ENCODE assay signal across 8 cellular contexts in genomic region chr6:118618676-118619377, GRCh38. TPM values are rescaled to one million over a fixed set of nuclear protein-coding genes. Genes with fewer than 3 reads are reported as not detected.
DNase-seq lines count a peak whose midpoint lies in the region; ATAC-seq and TF ChIP-seq lines count a peak whose summit lies in the region.

No MANE protein-coding gene starts in this region.

- TF ChIP-seq EP300 in tibial nerve (IDR thresholded peaks at IDR 0.05) = no peak

- ATAC-seq in GM18909 (IDR thresholded peaks at IDR 0.05; ENCODE audit: poor library complexity, unreplicated experiment) (peak; percentile 94), HG03196 (IDR thresholded peaks at IDR 0.05; ENCODE audit: unreplicated experiment) (peak; percentile 89)
- peak; percentile 84 for ATAC-seq in activated T-helper 17 cell treated with anti-CD3 and anti-CD28 coated beads, Interleukin-2, amount 50 U/mL, for 72 hours (replicated peaks)

- H3K36me3 ChIP-seq in BJ (ENCODE audit: control insufficient read depth, insufficient read depth, low read length) (no peaks in the 10 kb centered on the region), PC-9 (ENCODE audit: low read depth) (no peaks in the 10 kb centered on the region), osteoblast (ENCODE audit: insufficient read depth, low read length) (no peaks in the 10 kb centered on the region), tibial nerve (no peaks in the 10 kb centered on the region)

- CTCF ChIA-PET in BJ (lab: Yijun Ruan, JAX) (interaction anchor here (0.7 to 1.0 kb wide), 10 partner anchors 9 to 644 kb away, joined by 3 to 8 read pairs (median 4); no protein-coding TSS in a partner anchor), PC-9 (lab: Charles Lee) (no interaction called here)

- DNase-seq in BJ (ENCODE audit: low read depth) (no peak), PC-9 (peak in 1 of 2 experiments; percentile 21), foreskin fibroblast (peak; percentile 17 to 68), osteoblast (ENCODE audit: insufficient read length, low spot score, missing footprints) (no peak), tibial nerve (ENCODE audit: low spot score in 2 of 2) (peak; percentile 45 to 76)

- H3K79me2 ChIP-seq in PC-9 (ENCODE audit: low read depth) (no peaks in the 10 kb centered on the region), osteoblast (ENCODE audit: insufficient read depth, low read length) (peaks cover 90% of the 10 kb centered on the region)

- POLR2A ChIA-PET in BJ (lab: Charles Lee) = no interaction called here
- POLR2A ChIA-PET in PC-9 (lab: Charles Lee; ENCODE audit: unreplicated experiment) = no interaction called here

- no peaks in the 10 kb centered on the region for H3K9me2 ChIP-seq in PC-9 (ENCODE audit: insufficient read depth)

- no TSS peak for BruUV-seq in PC-9 (replicated peaks; lab: Mats Ljungman, UMichigan)

- H3K27me3 ChIP-seq in BJ (ENCODE audit: control insufficient read depth, insufficient read depth, low read length) = no peaks in the 10 kb centered on the region
- H3K27me3 ChIP-seq in PC-9 (ENCODE audit: insufficient read depth, low read depth) = no peaks in the 10 kb centered on the region
- no peaks in the 10 kb centered on the region for H3K27me3 ChIP-seq in osteoblast (ENCODE audit: insufficient read depth, low read length)
- H3K27me3 ChIP-seq in tibial nerve = no peaks in the 10 kb centered on the region

- peaks cover 26% of the 10 kb centered on the region for H3K4me1 Mint-ChIP-seq in activated T-helper 17 cell treated with anti-CD3 and anti-CD28 coated beads, Interleukin-2, amount 50 U/mL, for 72 hours

- no peak overlapping the region for H3K27ac ChIP-seq in PC-9
- peak overlapping the region; percentile 19 for H3K27ac ChIP-seq in osteoblast (ENCODE audit: low read depth, low read length)
- peak overlapping the region in 2 of 4 donors; percentile 7 to 13 for H3K27ac ChIP-seq in tibial nerve

- 50% methylated on average over 15 of the region's 15 CpGs for WGBS in tibial nerve, 2 donors

- H3K27ac Mint-ChIP-seq in activated T-helper 17 cell treated with anti-CD3 and anti-CD28 coated beads, Interleukin-2, amount 50 U/mL, for 72 hours = peak overlapping the region; percentile 43

- H3K4me1 ChIP-seq in PC-9 (replicated peaks; ENCODE audit: insufficient read depth) (no peaks in the 10 kb centered on the region), osteoblast (ENCODE audit: insufficient read depth, low read length) (peaks cover 10% of the 10 kb centered on the region), tibial nerve (peaks cover 0 to 67% (median 2%) of the 10 kb centered on the region in 4 donors)

- H3F3A ChIP-seq in PC-9 (ENCODE audit: insufficient read depth, low read depth) = no peaks in the 10 kb centered on the region; the same call in 1 of the 2 replicates

- intact Hi-C loops in PC-9 (cut with micrococcal nuclease; ENCODE audit: unreplicated experiment) = loop anchor here (2.0 kb wide), 1 partner anchor 54 kb away; no protein-coding TSS in a partner anchor

- H3K9me3 ChIP-seq in PC-9 (ENCODE audit: insufficient read depth, low read depth) (no peaks in the 10 kb centered on the region), osteoblast (ENCODE audit: low read depth, low read length) (no peaks in the 10 kb centered on the region), tibial nerve (no peaks in the 10 kb centered on the region)

- TF ChIP-seq CTCF in BJ (IDR thresholded peaks at IDR 0.05; ENCODE audit: insufficient read depth, low read depth, low read length) (peak; percentile 93), PC-9 (conservative IDR thresholded peaks at IDR 0.05) (peak; percentile 91), foreskin fibroblast (IDR thresholded peaks at IDR 0.05; ENCODE audit: low read depth, low read length) (peak; percentile 83), osteoblast (IDR thresholded peaks at IDR 0.05; ENCODE audit: extremely low read depth, low read depth, low read length) (peak; percentile 91), tibial nerve (IDR thresholded peaks at IDR 0.05) (peak; percentile 72 to 86 (median 80))

- H3K9me3 Mint-ChIP-seq in activated T-helper 17 cell treated with anti-CD3 and anti-CD28 coated beads, Interleukin-2, amount 50 U/mL, for 72 hours = no peaks in the 10 kb centered on the region

- H4K20me1 ChIP-seq in PC-9 (ENCODE audit: insufficient read depth) (0 out of 2 replicates have a peak, but pooled peaks cover 3% of the 10 kb centered on the region), osteoblast (ENCODE audit: insufficient read depth, low read length) (peaks cover 49% of the 10 kb centered on the region)

- peaks cover 30% of the 10 kb centered on the region for H3K36me3 Mint-ChIP-seq in activated T-helper 17 cell treated with anti-CD3 and anti-CD28 coated beads, Interleukin-2, amount 50 U/mL, for 72 hours (ENCODE audit: low read depth)

- no peak overlapping the region for H3K4me3 ChIP-seq in BJ (ENCODE audit: low read depth, low read length)
- H3K4me3 ChIP-seq in PC-9 = no peak overlapping the region
- no peak overlapping the region for H3K4me3 ChIP-seq in foreskin fibroblast (ENCODE audit: low read depth in 1 of 2, low read length in 2 of 2)
- no peak overlapping the region for H3K4me3 ChIP-seq in osteoblast (ENCODE audit: insufficient read depth, low read length)
- no peak overlapping the region for H3K4me3 ChIP-seq in tibial nerve

- no peak for TF ChIP-seq POLR2A in tibial nerve (IDR thresholded peaks at IDR 0.05)

- H2AFZ ChIP-seq in PC-9 (no peak overlapping the region), osteoblast (ENCODE audit: low read length) (no peak overlapping the region)

- no peak overlapping the region for H3K4me3 Mint-ChIP-seq in activated T-helper 17 cell treated with anti-CD3 and anti-CD28 coated beads, Interleukin-2, amount 50 U/mL, for 72 hours

- H3K4me2 ChIP-seq in PC-9 (no peak overlapping the region), osteoblast (ENCODE audit: insufficient read depth, low read length) (peak overlapping the region; percentile 51)

- no peaks in the 10 kb centered on the region for H3K27me3 Mint-ChIP-seq in activated T-helper 17 cell treated with anti-CD3 and anti-CD28 coated beads, Interleukin-2, amount 50 U/mL, for 72 hours

RNA-seq across cellular contexts. Expression of gene CEP85L, which starts 32.6 kb away (rescaled TPM):
- polyA plus RNA-seq in BJ (2011; rRNA removed) = 2.6 and 7.0 TPM in 2 replicates
- polyA minus RNA-seq in BJ (2011; rRNA and poly(A)+ RNA removed) = 25.0 and 28.1 TPM in 2 replicates
- total RNA-seq in PC-9 (2021) (3.0 TPM in 2 replicates), osteoblast (15.2 and 15.3 TPM in 2 replicates), tibial nerve (10 to 100 TPM; 26.7 to 47.4 (median 37.8) TPM)
- total RNA-seq in activated T-helper 17 cell treated with anti-CD3 and anti-CD28 coated beads, Interleukin-2, amount 50 U/mL, for 72 hours = 10 to 100 TPM; 32.3 to 46.2 TPM

Comparison
In these comparisons a context has a peak if more than half of its experiments do, and no peak if none do; other contexts are left out.
1. DNase-seq: peak in foreskin fibroblast (2 of 2) and tibial nerve (2 of 2); none in BJ (single experiment) and osteoblast (single experiment).
2. Peak in every context shown above with its lines, with median percentiles within 50 percentile points of each other: CTCF ChIP-seq and ATAC-seq.